Comparison of ENCODE assay signal across 27 cellular contexts in genomic region chr10:97150616-97151015, GRCh38. TPM values are rescaled to one million over a fixed set of nuclear protein-coding genes. Genes with fewer than 3 reads are reported as not detected.
"Had no signal": no experiment of that assay in that cellular context is flagged by ENCODE, and none has a peak within 500 bp of the region (broad histone marks: within the 10 kb centered on the region; RNA-seq: fewer than 3 reads in every experiment).

No MANE protein-coding gene starts in this region.

- H3K27me3 Mint-ChIP-seq: activated CD8-positive, alpha-beta T cell treated with anti-CD3 and anti-CD28 coated beads for 36 hours had no signal

- H3K4me2 ChIP-seq: KMS-11 had no signal

- H3K27me3 ChIP-seq: adrenal gland, MG63, Peyer's patch had no signal

- DNase-seq: activated CD4-positive, alpha-beta T cell treated with anti-CD3 and anti-CD28 coated beads for 4 hours; activated CD8-positive, alpha-beta memory T cell treated with anti-CD3 and anti-CD28 coated beads, Interleukin-2, amount 50 U/mL, for 4 hours; activated CD8-positive, alpha-beta T cell treated with anti-CD3 and anti-CD28 coated beads for 36 hours; activated gamma-delta T cell treated with Interleukin-2 at 50 U/mL for 16 hours; activated naive CD4-positive, alpha-beta T cell treated with anti-CD3 and anti-CD28 coated beads, Interleukin-2, amount 50 U/mL, for 16 hours; activated naive CD8-positive, alpha-beta T cell treated with anti-CD3 and anti-CD28 coated beads, Interleukin-2, amount 10 ng/mL, durations not matched to agents 7 days and 5 days; activated T-cell treated with anti-CD3 and anti-CD28 coated beads, Interleukin-2, amount 50 U/mL, for 72 hours; anterior cingulate cortex; MG63; MV-4-11; NCI-H1092 treated with DMSO at 0.1 percent for 48 hours; NCI-H1417 treated with DMSO at 0.1 percent for 48 hours; NCI-H1694; NCI-H2029; NCI-H2107; NCI-H2171 treated with DMSO at 0.1 percent for 48 hours; NCI-H510A treated with DMSO at 0.1 percent for 48 hours; Peyer's patch; SHP77; SW 1271 had no signal

- H3K9me3 Mint-ChIP-seq: activated CD8-positive, alpha-beta T cell treated with anti-CD3 and anti-CD28 coated beads for 36 hours; activated naive CD8-positive, alpha-beta T cell treated with anti-CD3 and anti-CD28 coated beads, Interleukin-2, amount 10 ng/mL, durations not matched to agents 7 days and 5 days; activated T-cell treated with anti-CD3 and anti-CD28 coated beads, Interleukin-2, amount 50 U/mL, for 72 hours; activated T-helper 2 cell treated with anti-CD3 and anti-CD28 coated beads, Interferon-gamma antibody, Interleukin-2, Interleukin-4, amounts not matched to agents 10 μg/mL and 5 μg/mL and 100 μg/mL, durations not matched to agents 14 hours and 24 hours and 36 hours; T-helper 2 cell treated with Interferon-gamma antibody and Interleukin-4, amounts not matched to agents 5 μg/mL and 100 μg/mL, for 36 hours had no signal

- H3K4me3 Mint-ChIP-seq: activated CD8-positive, alpha-beta T cell treated with anti-CD3 and anti-CD28 coated beads for 36 hours; activated naive CD8-positive, alpha-beta T cell treated with anti-CD3 and anti-CD28 coated beads, Interleukin-2, amount 10 ng/mL, durations not matched to agents 7 days and 5 days; activated T-cell treated with anti-CD3 and anti-CD28 coated beads, Interleukin-2, amount 50 U/mL, for 72 hours; T-helper 2 cell treated with Interferon-gamma antibody and Interleukin-4, amounts not matched to agents 5 μg/mL and 100 μg/mL, for 36 hours had no signal

- ATAC-seq: activated CD4-positive, CD25-positive, alpha-beta regulatory T cell treated with anti-CD3 and anti-CD28 coated beads, Interleukin-2, amount 50 U/mL, for 24 hours; activated CD8-positive, alpha-beta T cell treated with anti-CD3 and anti-CD28 coated beads for 36 hours; activated T-cell treated with anti-CD3 and anti-CD28 coated beads, Interleukin-2, amount 50 U/mL, for 72 hours; SK-N-SH treated with all-trans-retinoic acid at 6 μM for 48 hours had no signal

- H3K27ac Mint-ChIP-seq: activated CD8-positive, alpha-beta T cell treated with anti-CD3 and anti-CD28 coated beads for 36 hours; activated naive CD8-positive, alpha-beta T cell treated with anti-CD3 and anti-CD28 coated beads, Interleukin-2, amount 10 ng/mL, durations not matched to agents 7 days and 5 days; activated T-cell treated with anti-CD3 and anti-CD28 coated beads, Interleukin-2, amount 50 U/mL, for 72 hours; activated T-helper 2 cell treated with anti-CD3 and anti-CD28 coated beads, Interferon-gamma antibody, Interleukin-2, Interleukin-4, amounts not matched to agents 10 μg/mL and 5 μg/mL and 100 μg/mL, durations not matched to agents 14 hours and 24 hours and 36 hours; T-helper 2 cell treated with Interferon-gamma antibody and Interleukin-4, amounts not matched to agents 5 μg/mL and 100 μg/mL, for 36 hours had no signal

- H3K27ac ChIP-seq: adrenal gland, KMS-11, Peyer's patch, SJSA1 had no signal

- H3K36me3 Mint-ChIP-seq: activated naive CD8-positive, alpha-beta T cell treated with anti-CD3 and anti-CD28 coated beads, Interleukin-2, amount 10 ng/mL, durations not matched to agents 7 days and 5 days had no signal

- H3K4me1 Mint-ChIP-seq: activated naive CD8-positive, alpha-beta T cell treated with anti-CD3 and anti-CD28 coated beads, Interleukin-2, amount 10 ng/mL, durations not matched to agents 7 days and 5 days had no signal

- H3K9ac ChIP-seq: KMS-11 had no signal

- H3K9me3 ChIP-seq: adrenal gland, MG63, Peyer's patch, SJSA1 had no signal

- H3K36me3 ChIP-seq: adrenal gland, MG63, Peyer's patch, SJSA1 had no signal

- H3K4me3 ChIP-seq: adrenal gland, MG63, Peyer's patch, SJSA1 had no signal

- H3K4me1 ChIP-seq: adrenal gland, Peyer's patch, SJSA1 had no signal

RNA-seq across cellular contexts. Expression of gene SLIT1, which starts 35.1 kb away (rescaled TPM):
- total RNA-seq: SJSA1 had no signal
